ENCODE assay signal across 1 cellular context in the genomic region with DNA sequence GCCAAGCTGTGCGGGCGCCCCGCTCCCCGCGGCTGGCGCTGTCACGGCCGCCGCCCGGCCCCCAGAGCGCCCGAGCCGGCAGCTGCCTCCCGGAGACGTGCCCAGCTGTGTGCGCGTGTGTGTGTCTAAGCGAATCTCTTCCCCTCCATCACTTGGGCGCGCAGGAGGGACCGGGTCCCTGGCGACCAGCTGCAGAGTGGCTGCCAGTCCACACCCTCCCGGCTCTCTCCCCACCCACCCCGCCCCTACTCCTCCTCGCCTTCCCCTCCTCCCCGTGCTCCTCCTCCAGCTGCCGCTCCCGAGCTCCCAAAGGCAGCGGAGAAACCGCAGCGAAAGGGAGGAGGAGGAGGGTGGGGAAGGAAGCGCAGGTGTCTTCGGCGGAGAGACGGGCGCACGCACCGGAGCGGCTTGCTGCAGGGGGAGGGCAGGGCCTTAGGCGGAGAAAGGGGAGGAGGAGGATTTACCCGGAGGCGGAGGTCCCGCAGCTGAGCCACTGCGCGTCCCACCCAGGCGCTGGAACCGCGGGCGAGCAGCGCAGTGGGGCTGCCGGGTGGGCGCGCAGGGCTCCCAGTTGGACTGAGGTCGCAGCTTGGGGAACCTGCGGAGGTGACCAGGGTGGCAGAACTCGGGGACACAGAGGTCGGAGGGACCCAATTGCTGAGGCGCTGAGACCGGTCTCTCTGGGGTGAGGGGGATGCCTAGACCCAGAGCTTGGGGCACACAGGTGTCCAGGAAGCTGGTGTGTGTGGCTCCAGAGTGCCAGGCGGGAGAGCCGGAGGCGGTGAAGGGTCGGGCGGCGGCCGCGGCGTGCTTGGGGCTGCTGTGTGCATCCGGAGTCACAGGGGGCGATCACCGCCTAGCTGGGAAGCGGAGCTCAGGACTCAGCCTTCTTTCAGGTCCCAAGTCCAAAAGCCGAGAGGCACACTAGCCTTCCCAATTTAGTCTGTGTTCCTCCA.
TF ChIP-seq lines count a peak whose summit lies in the region.

Gene HS3ST5, minus strand, starts transcription at position 198 of the 956 bp plus-strand sequence. CDS start 280,178 bp downstream, outside the sequence.

TF ChIP-seq in HepG2, 621 proteins besides CTCF, POLR2A, EP300 and RAD21 (continued from another document and continues in another):
- TF ChIP-seq, protein P1, sequence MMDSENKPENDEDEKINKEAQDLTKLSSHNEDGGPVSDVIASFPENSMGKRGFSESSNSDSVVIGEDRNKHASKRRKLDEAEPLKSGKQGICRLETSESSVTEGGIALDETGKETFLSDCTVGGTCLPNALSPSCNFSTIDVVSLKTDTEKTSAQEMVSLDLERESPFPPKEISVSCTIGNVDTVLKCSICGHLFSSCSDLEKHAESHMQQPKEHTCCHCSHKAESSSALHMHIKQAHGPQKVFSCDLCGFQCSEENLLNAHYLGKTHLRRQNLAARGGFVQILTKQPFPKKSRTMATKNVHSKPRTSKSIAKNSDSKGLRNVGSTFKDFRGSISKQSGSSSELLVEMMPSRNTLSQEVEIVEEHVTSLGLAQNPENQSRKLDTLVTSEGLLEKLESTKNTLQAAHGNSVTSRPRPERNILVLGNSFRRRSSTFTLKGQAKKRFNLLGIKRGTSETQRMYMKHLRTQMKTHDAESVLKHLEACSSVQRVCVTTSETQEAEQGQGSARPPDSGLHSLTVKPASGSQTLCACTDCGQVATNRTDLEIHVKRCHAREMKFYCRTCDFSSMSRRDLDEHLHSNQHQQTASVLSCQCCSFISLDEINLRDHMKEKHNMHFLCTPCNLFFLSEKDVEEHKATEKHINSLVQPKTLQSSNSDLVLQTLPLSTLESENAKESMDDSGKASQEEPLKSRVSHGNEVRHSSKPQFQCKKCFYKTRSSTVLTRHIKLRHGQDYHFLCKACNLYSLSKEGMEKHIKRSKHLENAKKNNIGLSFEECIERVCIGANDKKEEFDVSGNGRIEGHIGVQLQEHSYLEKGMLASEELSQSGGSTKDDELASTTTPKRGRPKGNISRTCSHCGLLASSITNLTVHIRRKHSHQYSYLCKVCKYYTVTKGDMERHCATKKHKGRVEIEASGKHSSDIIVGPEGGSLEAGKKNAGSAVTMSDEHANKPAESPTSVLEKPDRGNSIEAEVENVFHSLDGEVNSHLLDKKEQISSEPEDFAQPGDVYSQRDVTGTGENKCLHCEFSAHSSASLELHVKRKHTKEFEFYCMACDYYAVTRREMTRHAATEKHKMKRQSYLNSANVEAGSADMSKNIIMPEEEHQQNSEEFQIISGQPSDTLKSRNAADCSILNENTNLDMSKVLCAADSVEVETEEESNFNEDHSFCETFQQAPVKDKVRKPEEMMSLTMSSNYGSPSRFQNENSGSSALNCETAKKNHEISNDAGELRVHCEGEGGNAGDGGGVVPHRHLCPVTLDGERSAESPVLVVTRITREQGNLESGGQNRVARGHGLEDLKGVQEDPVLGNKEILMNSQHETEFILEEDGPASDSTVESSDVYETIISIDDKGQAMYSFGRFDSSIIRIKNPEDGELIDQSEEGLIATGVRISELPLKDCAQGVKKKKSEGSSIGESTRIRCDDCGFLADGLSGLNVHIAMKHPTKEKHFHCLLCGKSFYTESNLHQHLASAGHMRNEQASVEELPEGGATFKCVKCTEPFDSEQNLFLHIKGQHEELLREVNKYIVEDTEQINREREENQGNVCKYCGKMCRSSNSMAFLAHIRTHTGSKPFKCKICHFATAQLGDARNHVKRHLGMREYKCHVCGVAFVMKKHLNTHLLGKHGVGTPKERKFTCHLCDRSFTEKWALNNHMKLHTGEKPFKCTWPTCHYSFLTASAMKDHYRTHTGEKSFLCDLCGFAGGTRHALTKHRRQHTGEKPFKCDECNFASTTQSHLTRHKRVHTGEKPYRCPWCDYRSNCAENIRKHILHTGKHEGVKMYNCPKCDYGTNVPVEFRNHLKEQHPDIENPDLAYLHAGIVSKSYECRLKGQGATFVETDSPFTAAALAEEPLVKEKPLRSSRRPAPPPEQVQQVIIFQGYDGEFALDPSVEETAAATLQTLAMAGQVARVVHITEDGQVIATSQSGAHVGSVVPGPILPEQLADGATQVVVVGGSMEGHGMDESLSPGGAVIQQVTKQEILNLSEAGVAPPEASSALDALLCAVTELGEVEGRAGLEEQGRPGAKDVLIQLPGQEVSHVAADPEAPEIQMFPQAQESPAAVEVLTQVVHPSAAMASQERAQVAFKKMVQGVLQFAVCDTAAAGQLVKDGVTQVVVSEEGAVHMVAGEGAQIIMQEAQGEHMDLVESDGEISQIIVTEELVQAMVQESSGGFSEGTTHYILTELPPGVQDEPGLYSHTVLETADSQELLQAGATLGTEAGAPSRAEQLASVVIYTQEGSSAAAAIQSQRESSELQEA (CRISPR knock-in tag; IDR thresholded peaks at IDR 0.05; ENCODE audit: not compliant biosample characterization), result no peak
- TF ChIP-seq ZBTB37 (CRISPR knock-in tag; IDR thresholded peaks at IDR 0.05) (no peak), XBP1 (CRISPR knock-in tag; IDR thresholded peaks at IDR 0.05) (no peak), ZNF143 (CRISPR knock-in tag; IDR thresholded peaks at IDR 0.05) (no peak), XRCC5 (optimal IDR thresholded peaks at IDR 0.05; ENCODE audit: low read length) (peak; percentile 76), GABPA (IDR thresholded peaks at IDR 0.05; ENCODE audit: low read depth, low read length) (no peak), GABPA (CRISPR knock-in tag; IDR thresholded peaks at IDR 0.05; ENCODE audit: low read depth) (no peak), ATF6 (CRISPR knock-in tag; conservative IDR thresholded peaks at IDR 0.05) (no peak), YEATS2 (CRISPR knock-in tag; IDR thresholded peaks at IDR 0.05; ENCODE audit: borderline replicate concordance) (no peak), REL (CRISPR knock-in tag; conservative IDR thresholded peaks at IDR 0.05) (peak; percentile 71; the same call in 1 of the 2 replicates), THAP9 (CRISPR knock-in tag; IDR thresholded peaks at IDR 0.05; ENCODE audit: borderline replicate concordance) (0 out of 2 replicates have a peak, but pooled peaks have one; percentile 54), THAP7 (CRISPR knock-in tag; IDR thresholded peaks at IDR 0.05) (no peak), ZNF3 (CRISPR knock-in tag; IDR thresholded peaks at IDR 0.05) (no peak), ZNF224 (CRISPR knock-in tag; IDR thresholded peaks at IDR 0.05) (no peak), ZNF550 (CRISPR knock-in tag; IDR thresholded peaks at IDR 0.05; ENCODE audit: borderline replicate concordance) (no peak), PHF8 (CRISPR knock-in tag; IDR thresholded peaks at IDR 0.05) (no peak; the same call in 1 of the 2 replicates), RFX1 (IDR thresholded peaks at IDR 0.05) (no peak)
- TF ChIP-seq, protein P2, sequence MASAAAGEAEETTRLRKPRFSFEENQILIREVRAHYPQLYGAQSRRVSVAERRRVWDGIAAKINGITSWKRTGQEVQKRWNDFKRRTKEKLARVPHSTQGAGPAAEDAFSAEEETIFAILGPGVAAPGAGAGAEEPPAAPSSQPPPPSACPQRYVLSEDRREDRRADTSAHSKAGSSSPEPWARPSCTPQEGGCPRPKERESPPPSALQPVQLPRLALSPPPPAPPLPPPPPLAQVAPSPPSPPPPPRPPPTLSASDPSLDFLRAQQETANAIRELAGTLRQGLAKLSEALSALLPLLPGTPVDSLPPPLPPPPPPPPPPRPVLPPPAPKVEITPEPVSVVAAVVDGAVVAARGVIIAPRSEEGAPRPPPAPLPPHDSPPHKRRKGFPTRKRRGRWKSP (CRISPR knock-in tag; IDR thresholded peaks at IDR 0.05), result 0 out of 2 replicates have a peak, but pooled peaks have one; percentile 42
- TF ChIP-seq, protein P3, sequence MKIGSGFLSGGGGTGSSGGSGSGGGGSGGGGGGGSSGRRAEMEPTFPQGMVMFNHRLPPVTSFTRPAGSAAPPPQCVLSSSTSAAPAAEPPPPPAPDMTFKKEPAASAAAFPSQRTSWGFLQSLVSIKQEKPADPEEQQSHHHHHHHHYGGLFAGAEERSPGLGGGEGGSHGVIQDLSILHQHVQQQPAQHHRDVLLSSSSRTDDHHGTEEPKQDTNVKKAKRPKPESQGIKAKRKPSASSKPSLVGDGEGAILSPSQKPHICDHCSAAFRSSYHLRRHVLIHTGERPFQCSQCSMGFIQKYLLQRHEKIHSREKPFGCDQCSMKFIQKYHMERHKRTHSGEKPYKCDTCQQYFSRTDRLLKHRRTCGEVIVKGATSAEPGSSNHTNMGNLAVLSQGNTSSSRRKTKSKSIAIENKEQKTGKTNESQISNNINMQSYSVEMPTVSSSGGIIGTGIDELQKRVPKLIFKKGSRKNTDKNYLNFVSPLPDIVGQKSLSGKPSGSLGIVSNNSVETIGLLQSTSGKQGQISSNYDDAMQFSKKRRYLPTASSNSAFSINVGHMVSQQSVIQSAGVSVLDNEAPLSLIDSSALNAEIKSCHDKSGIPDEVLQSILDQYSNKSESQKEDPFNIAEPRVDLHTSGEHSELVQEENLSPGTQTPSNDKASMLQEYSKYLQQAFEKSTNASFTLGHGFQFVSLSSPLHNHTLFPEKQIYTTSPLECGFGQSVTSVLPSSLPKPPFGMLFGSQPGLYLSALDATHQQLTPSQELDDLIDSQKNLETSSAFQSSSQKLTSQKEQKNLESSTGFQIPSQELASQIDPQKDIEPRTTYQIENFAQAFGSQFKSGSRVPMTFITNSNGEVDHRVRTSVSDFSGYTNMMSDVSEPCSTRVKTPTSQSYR (CRISPR knock-in tag; IDR thresholded peaks at IDR 0.05; ENCODE audit: borderline replicate concordance), result no peak
- TF ChIP-seq, protein P4, sequence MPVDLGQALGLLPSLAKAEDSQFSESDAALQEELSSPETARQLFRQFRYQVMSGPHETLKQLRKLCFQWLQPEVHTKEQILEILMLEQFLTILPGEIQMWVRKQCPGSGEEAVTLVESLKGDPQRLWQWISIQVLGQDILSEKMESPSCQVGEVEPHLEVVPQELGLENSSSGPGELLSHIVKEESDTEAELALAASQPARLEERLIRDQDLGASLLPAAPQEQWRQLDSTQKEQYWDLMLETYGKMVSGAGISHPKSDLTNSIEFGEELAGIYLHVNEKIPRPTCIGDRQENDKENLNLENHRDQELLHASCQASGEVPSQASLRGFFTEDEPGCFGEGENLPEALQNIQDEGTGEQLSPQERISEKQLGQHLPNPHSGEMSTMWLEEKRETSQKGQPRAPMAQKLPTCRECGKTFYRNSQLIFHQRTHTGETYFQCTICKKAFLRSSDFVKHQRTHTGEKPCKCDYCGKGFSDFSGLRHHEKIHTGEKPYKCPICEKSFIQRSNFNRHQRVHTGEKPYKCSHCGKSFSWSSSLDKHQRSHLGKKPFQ (CRISPR knock-in tag; IDR thresholded peaks at IDR 0.05; ENCODE audit: insufficient replicate concordance), result peak; percentile 55
